In the genomic region with DNA sequence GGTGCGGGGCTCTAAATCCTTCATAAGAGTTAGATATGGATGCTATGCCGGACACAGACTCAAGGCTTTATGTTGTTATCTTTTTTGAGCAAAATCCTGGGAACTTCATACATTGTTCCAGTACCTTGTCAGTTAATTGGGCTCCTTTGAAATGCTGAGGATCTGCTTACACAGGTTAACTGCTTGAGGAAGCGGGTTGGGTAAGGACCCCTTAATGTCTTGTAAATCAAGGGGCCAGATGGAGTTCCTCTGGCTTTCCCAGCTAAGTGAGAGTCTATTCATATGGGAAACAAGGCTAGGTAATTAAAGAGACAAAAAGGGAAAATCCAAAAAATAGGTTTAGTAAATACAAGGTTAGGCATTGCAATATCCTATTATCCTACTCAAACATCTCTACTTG, we compare ENCODE assay signal across 19 cellular contexts.
"Had no signal": no experiment of that assay in that cellular context is flagged by ENCODE, and none has a peak within 500 bp of the region (broad histone marks: within the 10 kb centered on the region; RNA-seq: fewer than 3 reads in every experiment).

No MANE protein-coding gene starts in this region.

- H3K27ac ChIP-seq: body of pancreas, heart left ventricle, lower lobe of right lung, upper lobe of left lung had no signal

- H3K36me3 ChIP-seq: heart left ventricle, lower lobe of right lung, thoracic aorta, upper lobe of left lung had no signal

- H3K36me3 Mint-ChIP-seq: activated naive CD8-positive, alpha-beta T cell treated with anti-CD3 and anti-CD28 coated beads, Interleukin-2, amount 10 ng/mL, durations not matched to agents 7 days and 5 days; natural killer cell had no signal

- DNase-seq: activated CD4-positive, alpha-beta T cell treated with anti-CD3 and anti-CD28 coated beads for 48 hours; activated CD4-positive, CD25-positive, alpha-beta regulatory T cell; activated CD8-positive, alpha-beta T cell treated with anti-CD3 and anti-CD28 coated beads for 36 hours; activated naive CD4-positive, alpha-beta T cell treated with Interleukin-2 at 50 U/mL for 16 hours; activated naive CD8-positive, alpha-beta T cell treated with anti-CD3 and anti-CD28 coated beads, Interleukin-2, amount 10 ng/mL, durations not matched to agents 7 days and 5 days; activated T-cell treated with anti-CD3 and anti-CD28 coated beads, Interleukin-2, amount 50 U/mL, for 24 hours; amygdala; body of pancreas; foreskin melanocyte; heart left ventricle; left colon; lower lobe of right lung; natural killer cell; stimulated activated naive B cell treated with anti-CD40 and anti-IgM and Interleukin-4, amounts not matched to agents 10 μg/mL and 1 μg/mL and 100 μg/mL, for 72 hours; T-helper 9 cell; upper lobe of left lung had no signal

- H3K9me3 ChIP-seq: body of pancreas, heart left ventricle, lower lobe of right lung, thoracic aorta, upper lobe of left lung had no signal

- H3K27ac Mint-ChIP-seq: activated CD8-positive, alpha-beta T cell treated with anti-CD3 and anti-CD28 coated beads for 36 hours; activated naive CD8-positive, alpha-beta T cell treated with anti-CD3 and anti-CD28 coated beads, Interleukin-2, amount 10 ng/mL, durations not matched to agents 7 days and 5 days; activated T-cell treated with anti-CD3 and anti-CD28 coated beads, Interleukin-2, amount 50 U/mL, for 24 hours; activated T-helper 2 cell treated with anti-CD3 and anti-CD28 coated beads, Interferon-gamma antibody, Interleukin-2, Interleukin-4, amounts not matched to agents 10 μg/mL and 5 μg/mL and 100 μg/mL, durations not matched to agents 14 hours and 24 hours and 36 hours; natural killer cell; progenitor cell of endocrine pancreas; stimulated activated naive B cell treated with anti-CD40 and anti-IgM and Interleukin-4, amounts not matched to agents 10 μg/mL and 1 μg/mL and 100 μg/mL, for 72 hours had no signal

- H3K4me3 ChIP-seq: body of pancreas, heart left ventricle, lower lobe of right lung, thoracic aorta, upper lobe of left lung had no signal

- ATAC-seq: activated CD8-positive, alpha-beta T cell treated with anti-CD3 and anti-CD28 coated beads for 36 hours; body of pancreas; heart left ventricle; lower lobe of right lung; natural killer cell; stimulated activated naive B cell treated with anti-CD40 and anti-IgM and Interleukin-4, amounts not matched to agents 10 μg/mL and 1 μg/mL and 100 μg/mL, for 72 hours had no signal

- H3K27me3 ChIP-seq: body of pancreas, upper lobe of left lung had no signal

- H3K9me3 Mint-ChIP-seq: activated CD8-positive, alpha-beta T cell treated with anti-CD3 and anti-CD28 coated beads for 36 hours; activated naive CD8-positive, alpha-beta T cell treated with anti-CD3 and anti-CD28 coated beads, Interleukin-2, amount 10 ng/mL, durations not matched to agents 7 days and 5 days; activated T-cell treated with anti-CD3 and anti-CD28 coated beads, Interleukin-2, amount 50 U/mL, for 24 hours; activated T-helper 2 cell treated with anti-CD3 and anti-CD28 coated beads, Interferon-gamma antibody, Interleukin-2, Interleukin-4, amounts not matched to agents 10 μg/mL and 5 μg/mL and 100 μg/mL, durations not matched to agents 14 hours and 24 hours and 36 hours; natural killer cell had no signal

- H3K4me3 Mint-ChIP-seq: activated CD8-positive, alpha-beta T cell treated with anti-CD3 and anti-CD28 coated beads for 36 hours; activated naive CD8-positive, alpha-beta T cell treated with anti-CD3 and anti-CD28 coated beads, Interleukin-2, amount 10 ng/mL, durations not matched to agents 7 days and 5 days; activated T-cell treated with anti-CD3 and anti-CD28 coated beads, Interleukin-2, amount 50 U/mL, for 24 hours; natural killer cell; stimulated activated naive B cell treated with anti-CD40 and anti-IgM and Interleukin-4, amounts not matched to agents 10 μg/mL and 1 μg/mL and 100 μg/mL, for 72 hours had no signal
